In the genomic region with DNA sequence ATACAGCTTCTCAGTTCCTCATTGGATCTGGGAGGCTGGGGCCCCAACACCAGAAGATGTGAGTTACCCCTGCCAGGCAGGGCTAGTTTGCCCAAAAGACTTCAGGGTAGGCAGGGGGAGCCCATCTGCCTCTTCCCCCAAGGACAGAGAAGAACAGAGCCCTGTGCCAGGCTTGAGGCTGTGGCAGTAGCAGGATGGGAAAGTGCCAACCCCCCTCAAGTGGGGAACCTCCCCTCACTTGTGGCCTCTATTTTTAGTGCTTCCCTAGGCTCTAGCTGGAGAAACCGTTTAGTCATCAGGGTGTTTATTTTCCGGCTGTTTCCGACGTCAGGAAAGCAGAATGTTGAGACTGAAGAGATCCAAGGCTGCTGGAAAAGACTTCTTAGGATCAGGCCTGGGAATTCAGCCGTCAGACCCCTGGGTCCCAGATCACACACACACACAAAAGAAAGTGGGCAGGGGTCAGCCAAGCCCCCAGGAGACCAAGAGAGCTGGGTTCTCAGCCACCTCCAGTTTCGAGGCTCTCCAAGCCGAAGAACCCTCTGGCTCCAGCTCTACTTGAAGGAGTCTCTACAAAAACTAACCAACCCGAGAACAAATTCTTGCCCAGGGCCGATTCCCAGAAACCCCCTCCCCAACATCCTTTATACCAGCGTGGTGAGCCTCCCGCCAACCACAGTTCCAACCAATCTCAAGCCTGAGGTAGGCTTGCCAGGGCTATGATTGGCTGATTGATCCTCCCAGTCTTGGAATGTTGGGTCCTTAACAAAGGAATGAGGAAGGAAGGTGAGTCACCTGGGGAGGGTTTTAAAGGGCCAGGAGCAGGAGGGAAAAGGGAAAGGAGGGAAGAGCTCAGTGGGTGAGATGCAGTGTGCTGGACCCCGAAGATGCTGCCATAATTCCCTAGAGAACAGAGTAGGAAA, we compare ENCODE assay signal across 8 cellular contexts. TPM values are rescaled to one million over a fixed set of nuclear protein-coding genes. Genes with fewer than 3 reads are reported as not detected.
DNase-seq lines count a peak whose midpoint lies in the region; ATAC-seq and TF ChIP-seq lines count a peak whose summit lies in the region.

No MANE protein-coding gene starts in this region.

- WGBS in body of pancreas, 2 donors: 23 to 24% methylated on average over 6 to 12 of the region's 12 CpGs

- peak; percentile 11 for ATAC-seq in body of pancreas
- no peak for ATAC-seq in HG02938 (IDR thresholded peaks at IDR 0.05; ENCODE audit: unreplicated experiment)
- ATAC-seq in GM21390 (IDR thresholded peaks at IDR 0.05; ENCODE audit: unreplicated experiment): no peak

- H3K27ac ChIP-seq in body of pancreas: peak overlapping the region; percentile 99 to 100 (median 100)

- peak; percentile 84 for DNase-seq in GDM1 (lab: John Stamatoyannopoulos, UW)
- DNase-seq in NCI-H460 (ENCODE audit: extremely low read depth, low read depth): peak; percentile 95
- DNase-seq in body of pancreas: peak; percentile 59 to 82 (median 74)
- DNase-seq in iPS DF 19.7 (ENCODE audit: low read depth, low spot score): peak; percentile 100
- peak; percentile 91 for DNase-seq in retinal pigment epithelial cell (ENCODE audit: low read depth)
- no peak for DNase-seq in stimulated activated CD4-positive, alpha-beta T cell treated with anti-CD3 and anti-CD28 coated beads, Interleukin-4, amount 100 ng/mL, for 24 hours

- H3K9me3 ChIP-seq in body of pancreas: no peaks in the 10 kb centered on the region

- H3K4me3 ChIP-seq in body of pancreas (no peak overlapping the region), retinal pigment epithelial cell (ENCODE audit: low read length) (peak overlapping the region; percentile 2)

- intact Hi-C loops in body of pancreas (cut with DNase I): no loop called here

- TF ChIP-seq CTCF in body of pancreas (IDR thresholded peaks at IDR 0.05): no peak
- TF ChIP-seq CTCF in retinal pigment epithelial cell (conservative IDR thresholded peaks at IDR 0.05; ENCODE audit: low read depth, low read length): no peak

- peaks cover 59% of the 10 kb centered on the region for H3K4me1 ChIP-seq in body of pancreas

- peak; percentile 11 to 63 (median 28) for TF ChIP-seq POLR2A in body of pancreas (IDR thresholded peaks at IDR 0.05)

- H3K36me3 ChIP-seq in body of pancreas (replicated peaks in 1 of 2; ENCODE audit: insufficient read depth in 1 of 2, low read depth in 2 of 2): no peaks in the 10 kb centered on the region

- no peaks in the 10 kb centered on the region for H3K27me3 ChIP-seq in body of pancreas

RNA-seq across cellular contexts. Expression of a gene that starts 2.4 kb away (rescaled TPM):
- 23.8 and 26.3 TPM in 2 replicates for total RNA-seq in NCI-H460 (2014; rRNA removed; shearing (Covaris generic))
- polyA plus RNA-seq in NCI-H460 (2014; cell fraction: nucleus; rRNA removed): 13.9 and 18.0 TPM in 2 replicates
- total RNA-seq in body of pancreas: 10 to 100 TPM; 15.6 to 18.1 TPM
